1 cellular context compared by ENCODE assay signal in the genomic region with DNA sequence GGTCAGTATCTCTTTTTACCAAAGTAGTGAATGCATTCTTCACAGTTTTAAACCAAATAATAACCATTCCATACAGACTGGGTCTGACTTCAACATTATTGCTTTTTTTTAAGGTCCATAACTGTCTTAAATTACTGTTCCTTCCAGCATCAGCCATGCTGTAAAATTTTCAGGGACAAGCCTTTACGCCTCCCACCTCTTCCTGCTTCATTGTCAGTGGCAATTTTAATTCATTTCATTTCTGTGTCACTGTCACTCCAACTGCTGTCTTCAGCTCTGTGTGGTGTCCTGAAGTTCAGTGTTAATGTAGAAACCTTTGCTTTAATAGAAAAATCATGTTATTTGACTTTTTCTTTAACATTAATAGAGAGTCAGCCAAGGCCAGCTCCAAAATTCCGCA.
TF ChIP-seq lines count a peak whose summit lies in the region.

No MANE protein-coding gene starts in this region.

TF ChIP-seq in GM23338, 12 proteins besides CTCF, POLR2A, EP300 and RAD21 (continued from another document):
- TF ChIP-seq EZH2phosphoT487 (IDR thresholded peaks at IDR 0.05; ENCODE audit: unreplicated experiment) (no peak), NANOG (IDR thresholded peaks at IDR 0.05; ENCODE audit: borderline replicate concordance) (no peak), POLR2AphosphoS5 (IDR thresholded peaks at IDR 0.05; ENCODE audit: low read depth) (no peak)
- TF ChIP-seq, protein P1, sequence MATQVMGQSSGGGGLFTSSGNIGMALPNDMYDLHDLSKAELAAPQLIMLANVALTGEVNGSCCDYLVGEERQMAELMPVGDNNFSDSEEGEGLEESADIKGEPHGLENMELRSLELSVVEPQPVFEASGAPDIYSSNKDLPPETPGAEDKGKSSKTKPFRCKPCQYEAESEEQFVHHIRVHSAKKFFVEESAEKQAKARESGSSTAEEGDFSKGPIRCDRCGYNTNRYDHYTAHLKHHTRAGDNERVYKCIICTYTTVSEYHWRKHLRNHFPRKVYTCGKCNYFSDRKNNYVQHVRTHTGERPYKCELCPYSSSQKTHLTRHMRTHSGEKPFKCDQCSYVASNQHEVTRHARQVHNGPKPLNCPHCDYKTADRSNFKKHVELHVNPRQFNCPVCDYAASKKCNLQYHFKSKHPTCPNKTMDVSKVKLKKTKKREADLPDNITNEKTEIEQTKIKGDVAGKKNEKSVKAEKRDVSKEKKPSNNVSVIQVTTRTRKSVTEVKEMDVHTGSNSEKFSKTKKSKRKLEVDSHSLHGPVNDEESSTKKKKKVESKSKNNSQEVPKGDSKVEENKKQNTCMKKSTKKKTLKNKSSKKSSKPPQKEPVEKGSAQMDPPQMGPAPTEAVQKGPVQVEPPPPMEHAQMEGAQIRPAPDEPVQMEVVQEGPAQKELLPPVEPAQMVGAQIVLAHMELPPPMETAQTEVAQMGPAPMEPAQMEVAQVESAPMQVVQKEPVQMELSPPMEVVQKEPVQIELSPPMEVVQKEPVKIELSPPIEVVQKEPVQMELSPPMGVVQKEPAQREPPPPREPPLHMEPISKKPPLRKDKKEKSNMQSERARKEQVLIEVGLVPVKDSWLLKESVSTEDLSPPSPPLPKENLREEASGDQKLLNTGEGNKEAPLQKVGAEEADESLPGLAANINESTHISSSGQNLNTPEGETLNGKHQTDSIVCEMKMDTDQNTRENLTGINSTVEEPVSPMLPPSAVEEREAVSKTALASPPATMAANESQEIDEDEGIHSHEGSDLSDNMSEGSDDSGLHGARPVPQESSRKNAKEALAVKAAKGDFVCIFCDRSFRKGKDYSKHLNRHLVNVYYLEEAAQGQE (IDR thresholded peaks at IDR 0.05; ENCODE audit: unreplicated experiment) = no peak
TF ChIP-seq in GM23338: peak in this region for 0.
